ENCODE assay signal across 30 cellular contexts in the genomic region with DNA sequence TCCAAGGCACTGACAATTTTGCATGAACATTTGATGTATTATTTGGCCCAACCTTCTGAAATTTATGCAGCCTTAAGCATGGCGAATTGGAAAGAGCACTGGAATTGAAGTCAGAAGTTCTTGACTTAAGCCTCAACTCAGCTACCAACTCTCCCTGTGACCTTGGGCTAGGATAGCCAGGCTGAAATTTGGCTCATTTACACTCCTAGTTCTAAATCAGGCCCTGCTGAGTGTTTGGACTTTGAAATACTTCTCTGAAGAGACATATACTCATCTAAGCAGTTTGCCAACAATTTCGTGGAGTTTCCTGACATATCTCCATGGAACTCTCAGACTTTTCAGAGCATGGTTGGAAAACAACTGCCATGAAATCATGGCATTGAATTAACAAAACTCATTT.
"Had no signal": no experiment of that assay in that cellular context is flagged by ENCODE, and none has a peak within 500 bp of the region (broad histone marks: within the 10 kb centered on the region; RNA-seq: fewer than 3 reads in every experiment).

No MANE protein-coding gene starts in this region.

- H3K36me3 ChIP-seq: neural progenitor cell, ovary, spleen, suprapubic skin, tibial artery, upper lobe of left lung, vagina had no signal

- H3K79me2 ChIP-seq: parathyroid adenoma had no signal

- H3K27me3 Mint-ChIP-seq: progenitor cell of endocrine pancreas; stimulated activated memory B cell treated with anti-CD40 and anti-IgM and Interleukin-4, amounts not matched to agents 10 μg/mL and 1 μg/mL and 100 μg/mL, for 72 hours; stimulated activated naive CD8-positive, alpha-beta T cell treated with anti-CD3 and anti-CD28 coated beads, Interleukin-15, amount 100 ng/mL, for 72 hours had no signal

- H3K4me3 Mint-ChIP-seq: natural killer cell; nephron; neural progenitor cell; stimulated activated memory B cell treated with anti-CD40 and anti-IgM and Interleukin-4, amounts not matched to agents 10 μg/mL and 1 μg/mL and 100 μg/mL, for 72 hours; stimulated activated naive CD8-positive, alpha-beta T cell treated with anti-CD3 and anti-CD28 coated beads, Interleukin-15, amount 100 ng/mL, for 72 hours had no signal

- H3K36me3 Mint-ChIP-seq: neural progenitor cell; stimulated activated memory B cell treated with anti-CD40 and anti-IgM and Interleukin-4, amounts not matched to agents 10 μg/mL and 1 μg/mL and 100 μg/mL, for 72 hours had no signal

- H3K4me1 Mint-ChIP-seq: natural killer cell; neural progenitor cell; stimulated activated memory B cell treated with anti-CD40 and anti-IgM and Interleukin-4, amounts not matched to agents 10 μg/mL and 1 μg/mL and 100 μg/mL, for 72 hours; stimulated activated naive CD8-positive, alpha-beta T cell treated with anti-CD3 and anti-CD28 coated beads, Interleukin-15, amount 100 ng/mL, for 72 hours had no signal

- H3K4me3 ChIP-seq: neural progenitor cell, ovary, psoas muscle, skin epidermis, smooth muscle cell, spleen, suprapubic skin, testis, tibial artery, upper lobe of left lung, vagina had no signal

- H3K27ac Mint-ChIP-seq: natural killer cell; neural progenitor cell; progenitor cell of endocrine pancreas; stimulated activated memory B cell treated with anti-CD40 and anti-IgM and Interleukin-4, amounts not matched to agents 10 μg/mL and 1 μg/mL and 100 μg/mL, for 72 hours had no signal

- H3K27ac ChIP-seq: neural progenitor cell, ovary, parathyroid adenoma, psoas muscle, skin epidermis, spleen, suprapubic skin, testis, tibial artery, upper lobe of left lung, vagina had no signal

- H3K4me2 ChIP-seq: neural progenitor cell, smooth muscle cell had no signal

- DNase-seq: natural killer cell; occipital lobe; ovary; posterior cingulate gyrus; psoas muscle; right cardiac atrium; spleen; stimulated activated CD4-positive, alpha-beta T cell treated with anti-CD3 and anti-CD28 coated beads, Interleukin-12 subunit alpha, Interleukin-12 subunit beta, amount 100 ng/mL, for 4 hours; stimulated activated CD4-positive, alpha-beta T cell treated with anti-CD3 and anti-CD28 coated beads, Interleukin-1b, Interleukin-23, amount 100 ng/mL, for 48 hours; stimulated activated CD4-positive, alpha-beta T cell treated with anti-CD3 and anti-CD28 coated beads, Interleukin-4, amount 100 ng/mL, for 1 hour; stimulated activated CD4-positive, alpha-beta T cell treated with anti-CD3 and anti-CD28 coated beads, Interleukin-4, amount 100 ng/mL, for 4 hours; stimulated activated CD8-positive, alpha-beta memory T cell treated with anti-CD3 and anti-CD28 coated beads, Interleukin-4, amount 100 ng/mL, for 48 hours; stimulated activated naive CD4-positive, alpha-beta T cell; stimulated activated naive CD8-positive, alpha-beta T cell treated with anti-CD3 and anti-CD28 coated beads, Interleukin-15, amount 100 ng/mL, for 72 hours; stimulated activated naive CD8-positive, alpha-beta T cell treated with anti-CD3 and anti-CD28 coated beads, Interleukin-15, Interleukin-2, amounts not matched to agents 100 U/mL and 50 U/mL, for 24 hours; substantia nigra; testis; tibial artery; trophoblast cell; upper lobe of left lung had no signal

- H3K27me3 ChIP-seq: neural progenitor cell, ovary, spleen, suprapubic skin, testis, tibial artery, upper lobe of left lung, vagina had no signal

- H3K9me3 Mint-ChIP-seq: nephron, neural progenitor cell had no signal

- ATAC-seq: natural killer cell; psoas muscle; sciatic nerve; stimulated activated memory B cell treated with anti-CD40 and anti-IgM and Interleukin-4, amounts not matched to agents 10 μg/mL and 1 μg/mL and 100 μg/mL, for 72 hours; stimulated activated naive CD8-positive, alpha-beta T cell treated with anti-CD3 and anti-CD28 coated beads, Interleukin-15, amount 100 ng/mL, for 72 hours; stimulated activated naive CD8-positive, alpha-beta T cell treated with anti-CD3 and anti-CD28 coated beads, Interleukin-15, Interleukin-2, amounts not matched to agents 100 U/mL and 50 U/mL, for 24 hours had no signal

- H2AFZ ChIP-seq: neural progenitor cell, parathyroid adenoma had no signal

- H3K4me1 ChIP-seq: parathyroid adenoma, psoas muscle, spleen, suprapubic skin, testis, upper lobe of left lung, vagina had no signal
